ENCODE assay signal across 18 cellular contexts in genomic region chr2:40556298-40556697, GRCh38.
"Had no signal": no experiment of that assay in that cellular context is flagged by ENCODE, and none has a peak within 500 bp of the region (broad histone marks: within the 10 kb centered on the region; RNA-seq: fewer than 3 reads in every experiment).

No MANE protein-coding gene starts in this region.

- H3K4me1 ChIP-seq: foreskin keratinocyte, lower lobe of right lung had no signal

- H3K4me1 Mint-ChIP-seq: activated CD4-positive, alpha-beta T cell treated with anti-CD3 and anti-CD28 coated beads for 36 hours; activated CD8-positive, alpha-beta memory T cell treated with anti-CD3 and anti-CD28 coated beads, Interleukin-2, amount 10 ng/mL, durations not matched to agents 7 days and 5 days; activated naive CD4-positive, alpha-beta T cell treated with anti-CD3 and anti-CD28 coated beads, Interleukin-2, amount 10 ng/mL, durations not matched to agents 7 days and 5 days had no signal

- H3K4me3 ChIP-seq: cardiac muscle cell, lower lobe of right lung, thoracic aorta had no signal

- ATAC-seq: activated CD4-positive, alpha-beta T cell treated with anti-CD3 and anti-CD28 coated beads for 36 hours; activated CD8-positive, alpha-beta memory T cell treated with anti-CD3 and anti-CD28 coated beads, Interleukin-2, amount 10 ng/mL, durations not matched to agents 7 days and 5 days; foreskin keratinocyte had no signal

- H3K27ac Mint-ChIP-seq: activated CD4-positive, alpha-beta memory T cell treated with anti-CD3 and anti-CD28 coated beads for 36 hours; activated CD4-positive, alpha-beta T cell treated with anti-CD3 and anti-CD28 coated beads for 36 hours; activated CD8-positive, alpha-beta memory T cell treated with anti-CD3 and anti-CD28 coated beads, Interleukin-2, amount 10 ng/mL, durations not matched to agents 7 days and 5 days; activated naive CD4-positive, alpha-beta T cell treated with anti-CD3 and anti-CD28 coated beads, Interleukin-2, amount 10 ng/mL, durations not matched to agents 7 days and 5 days; activated T-helper 2 cell treated with anti-CD3 and anti-CD28 coated beads, Interferon-gamma antibody, Interleukin-2, Interleukin-4, amounts not matched to agents 10 μg/mL and 5 μg/mL and 100 μg/mL, durations not matched to agents 14 hours and 24 hours and 36 hours; endodermal cell had no signal

- H3K9me3 ChIP-seq: lower lobe of right lung, neutrophil, thoracic aorta had no signal

- H3K27me3 ChIP-seq: cardiac muscle cell, foreskin keratinocyte, neutrophil had no signal

- DNase-seq: activated CD4-positive, alpha-beta memory T cell treated with anti-CD3 and anti-CD28 coated beads for 36 hours; activated CD4-positive, alpha-beta T cell treated with anti-CD3 and anti-CD28 coated beads for 36 hours; activated CD8-positive, alpha-beta memory T cell treated with anti-CD3 and anti-CD28 coated beads, Interleukin-2, amount 10 ng/mL, durations not matched to agents 7 days and 5 days; activated naive CD4-positive, alpha-beta T cell treated with anti-CD3 and anti-CD28 coated beads, Interleukin-2, amount 10 ng/mL, durations not matched to agents 7 days and 5 days; activated T-cell treated with anti-CD3 and anti-CD28 coated beads, Interleukin-2, amount 50 U/mL, for 1 hour; endodermal cell; foreskin keratinocyte; head of caudate nucleus; lower lobe of right lung; midbrain; retina; stimulated activated CD4-positive, alpha-beta T cell treated with anti-CD3 and anti-CD28 coated beads, Interleukin-12 subunit alpha, Interleukin-12 subunit beta, amount 100 ng/mL, for 4 hours; stimulated activated CD4-positive, alpha-beta T cell treated with anti-CD3 and anti-CD28 coated beads, Interleukin-2, amount 100 ng/mL, for 24 hours; WERI-Rb-1 had no signal

- H3K36me3 Mint-ChIP-seq: activated CD4-positive, alpha-beta memory T cell treated with anti-CD3 and anti-CD28 coated beads for 36 hours; activated CD8-positive, alpha-beta memory T cell treated with anti-CD3 and anti-CD28 coated beads, Interleukin-2, amount 10 ng/mL, durations not matched to agents 7 days and 5 days; activated naive CD4-positive, alpha-beta T cell treated with anti-CD3 and anti-CD28 coated beads, Interleukin-2, amount 10 ng/mL, durations not matched to agents 7 days and 5 days had no signal

- H3K36me3 ChIP-seq: cardiac muscle cell, lower lobe of right lung, neutrophil, thoracic aorta, WERI-Rb-1 had no signal

- H3K27ac ChIP-seq: cardiac muscle cell, foreskin keratinocyte, lower lobe of right lung, neutrophil, thoracic aorta, WERI-Rb-1 had no signal

- H3K4me3 Mint-ChIP-seq: activated CD4-positive, alpha-beta memory T cell treated with anti-CD3 and anti-CD28 coated beads for 36 hours; activated CD4-positive, alpha-beta T cell treated with anti-CD3 and anti-CD28 coated beads for 36 hours; activated CD8-positive, alpha-beta memory T cell treated with anti-CD3 and anti-CD28 coated beads, Interleukin-2, amount 10 ng/mL, durations not matched to agents 7 days and 5 days; activated naive CD4-positive, alpha-beta T cell treated with anti-CD3 and anti-CD28 coated beads, Interleukin-2, amount 10 ng/mL, durations not matched to agents 7 days and 5 days; endodermal cell had no signal

- H3K9me3 Mint-ChIP-seq: activated CD4-positive, alpha-beta memory T cell treated with anti-CD3 and anti-CD28 coated beads for 36 hours; activated naive CD4-positive, alpha-beta T cell treated with anti-CD3 and anti-CD28 coated beads, Interleukin-2, amount 10 ng/mL, durations not matched to agents 7 days and 5 days; activated T-helper 2 cell treated with anti-CD3 and anti-CD28 coated beads, Interferon-gamma antibody, Interleukin-2, Interleukin-4, amounts not matched to agents 10 μg/mL and 5 μg/mL and 100 μg/mL, durations not matched to agents 14 hours and 24 hours and 36 hours; endodermal cell had no signal
